ENCODE assay signal across 8 cellular contexts in the genomic region with DNA sequence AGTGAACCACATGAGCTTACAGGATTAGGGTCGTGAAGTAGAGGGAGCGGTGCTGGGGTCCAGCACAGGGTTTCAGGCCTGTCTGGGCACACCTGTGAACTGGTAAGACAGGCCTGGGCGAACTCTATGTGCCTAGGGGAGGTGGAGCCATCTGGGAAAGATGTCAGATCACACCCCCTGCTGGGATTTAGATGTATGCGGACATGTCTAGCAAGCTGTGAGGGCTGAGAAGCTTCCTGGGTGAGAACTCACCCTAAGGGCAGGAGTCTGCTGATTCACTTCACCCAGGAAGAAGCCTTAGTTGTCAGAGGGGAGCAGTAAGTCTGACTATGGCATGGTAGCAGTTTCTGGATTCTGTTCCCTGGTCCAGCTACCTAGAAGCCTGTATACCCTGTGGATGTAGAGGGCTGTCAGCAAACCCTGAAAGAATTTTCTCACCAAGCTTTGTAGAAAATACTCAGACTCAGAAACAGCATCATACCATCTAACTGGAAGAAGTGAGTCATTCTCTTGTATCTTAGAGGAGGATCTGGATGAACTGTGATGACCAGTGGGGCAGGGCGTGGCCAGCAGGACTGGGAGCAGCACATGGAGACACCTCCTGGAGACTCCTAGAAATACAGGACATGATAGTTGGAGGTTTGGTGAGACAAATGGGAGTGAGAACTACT. TPM values are rescaled to one million over a fixed set of nuclear protein-coding genes. Genes with fewer than 3 reads are reported as not detected.
DNase-seq lines count a peak whose midpoint lies in the region; ATAC-seq, FAIRE-seq and TF ChIP-seq lines count a peak whose summit lies in the region.

No MANE protein-coding gene starts in this region.

- no peak overlapping the region for H4K8ac ChIP-seq in H1 (ENCODE audit: extremely low read depth, insufficient read depth, low read length)

- no peak overlapping the region for H2BK20ac ChIP-seq in H1 (ENCODE audit: low read length)

- no peak overlapping the region for H3K14ac ChIP-seq in H1 (ENCODE audit: insufficient read length)

- no peaks in the 10 kb centered on the region for H3K79me2 ChIP-seq in DND-41 (ENCODE audit: insufficient read depth, low read length)
- H3K79me2 ChIP-seq in H1 (ENCODE audit: control insufficient read depth in 1 of 2, insufficient read depth in 2 of 2, low read length in 2 of 2): no peaks in the 10 kb centered on the region

- H3K56ac ChIP-seq in H1 (replicated peaks; ENCODE audit: insufficient read length, low read depth, low read length): no peak overlapping the region

- no peak overlapping the region for H2BK15ac ChIP-seq in H1 (ENCODE audit: low read length)

- H3K36me3 ChIP-seq in DND-41 (ENCODE audit: insufficient read depth, low read length): no peaks in the 10 kb centered on the region
- no peaks in the 10 kb centered on the region for H3K36me3 ChIP-seq in HUES48 (ENCODE audit: control insufficient read depth, insufficient read depth, low read length)
- H3K36me3 ChIP-seq in H1 (ENCODE audit: control insufficient read depth in 2 of 4, insufficient read depth in 4 of 4, low read length in 3 of 4): no peaks in the 10 kb centered on the region
- no peaks in the 10 kb centered on the region for H3K36me3 ChIP-seq in vagina

- peak; percentile 33 to 56; a peak in 3 of 4 replicates for TF ChIP-seq RAD21 in H1 (IDR thresholded peaks at IDR 0.05 in 1 of 2, conservative IDR thresholded peaks at IDR 0.05 in 1 of 2; ENCODE audit: low read depth in 2 of 2, low read length in 2 of 2)

- H2BK5ac ChIP-seq in H1 (ENCODE audit: low read depth, low read length): peak overlapping the region; percentile 19; the same call in 1 of the 2 replicates

- peak overlapping the region; percentile 48 for H2BK120ac ChIP-seq in H1 (replicated peaks; ENCODE audit: low read depth, low read length)

- H3K9me3 ChIP-seq in DND-41 (ENCODE audit: insufficient read depth, low read length, severe bottlenecking): no peaks in the 10 kb centered on the region
- H3K9me3 ChIP-seq in HUES48 (ENCODE audit: control insufficient read depth, insufficient read depth, low read length): no peaks in the 10 kb centered on the region
- H3K9me3 ChIP-seq in H1 (ENCODE audit: insufficient read depth in 2 of 2, low read depth in 1 of 2, low read length in 1 of 2): peaks cover 0 to 4% of the 10 kb centered on the region in 2 experiments; a peak in 1 of 4 replicates
- no peaks in the 10 kb centered on the region for H3K9me3 ChIP-seq in vagina

- TF ChIP-seq POLR2A in H1 (IDR thresholded peaks at IDR 0.05; ENCODE audit: control extremely low read depth in 1 of 2, low read depth in 2 of 2, low read length in 2 of 2) (no peak), vagina (IDR thresholded peaks at IDR 0.05) (no peak)

- H3K4me3 ChIP-seq in DND-41 (ENCODE audit: low read depth in 1 of 2, low read length in 2 of 2) (no peak overlapping the region), HUES48 (ENCODE audit: low read depth, low read length) (no peak overlapping the region), H1 (ENCODE audit: extremely low read depth in 1 of 4, insufficient read depth in 2 of 4, low read depth in 3 of 4, low read length in 4 of 4) (no peak overlapping the region), vagina (no peak overlapping the region)

- H3K23me2 ChIP-seq in H1 (ENCODE audit: low read depth, low read length): no peaks in the 10 kb centered on the region

- H3K27ac ChIP-seq in DND-41 (ENCODE audit: low read length): no peak overlapping the region
- peak overlapping the region; percentile 50 for H3K27ac ChIP-seq in HUES48 (ENCODE audit: low read depth, low read length)
- H3K27ac ChIP-seq in H1 (ENCODE audit: low read depth, low read length): no peak overlapping the region
- H3K27ac ChIP-seq in vagina: peak overlapping the region; percentile 42

- intact Hi-C loops in vagina (cut with DNase I): no loop called here

- peak; percentile 13 for DNase-seq in DND-41
- DNase-seq in RPMI7951 (ENCODE audit: low read depth): peak; percentile 96
- no peak for DNase-seq in H1 (ENCODE audit: low read depth in 1 of 2, low spot score in 2 of 2)
- DNase-seq in mucosa of gallbladder (ENCODE audit: low spot score): peak; percentile 35
- DNase-seq in vagina (ENCODE audit: extremely low spot score in 2 of 2): peak in 1 of 2 donors; percentile 88
- DNase-seq in NCI-H128 (lab: John Stamatoyannopoulos, UW; ENCODE audit: unreplicated experiment): no peak

- H3K18ac ChIP-seq in H1 (ENCODE audit: extremely low read depth, low read length): no peak overlapping the region

- peaks cover 7% of the 10 kb centered on the region for H3K4me1 ChIP-seq in DND-41 (ENCODE audit: insufficient read depth, low read length)
- peaks cover 5% of the 10 kb centered on the region for H3K4me1 ChIP-seq in HUES48 (ENCODE audit: control insufficient read depth, insufficient read depth, low read length)
- H3K4me1 ChIP-seq in H1 (replicated peaks in 1 of 4; ENCODE audit: control insufficient read depth in 3 of 4, insufficient read depth in 4 of 4, low read length in 3 of 4): peaks cover 0 to 5% (median 2%) of the 10 kb centered on the region in 4 experiments; a peak in 3 of 7 replicates
- H3K4me1 ChIP-seq in vagina: peaks cover 11% of the 10 kb centered on the region

- ATAC-seq in DND-41 (ENCODE audit: insufficient read depth, low read depth) (peak; percentile 59), HG03280 (IDR thresholded peaks at IDR 0.05; ENCODE audit: unreplicated experiment) (no peak)

- no peak overlapping the region for H2BK12ac ChIP-seq in H1 (ENCODE audit: low read depth, low read length)

- FAIRE-seq in H1 (lab: Jason Lieb, UNC): peak; percentile 45

- no peak overlapping the region for H2AK5ac ChIP-seq in H1 (ENCODE audit: low read depth, low read length)

- POLR2A ChIA-PET in H1 (lab: Charles Lee; ENCODE audit: partially characterized antibody): interaction anchor here (0.5 kb wide), 1 partner anchor 287 kb away, joined by 3 read pairs; no protein-coding TSS in a partner anchor

- H3K23ac ChIP-seq in H1 (ENCODE audit: insufficient read length): no peak overlapping the region

- H4K91ac ChIP-seq in H1 (replicated peaks; ENCODE audit: insufficient read length, low read length): no peak overlapping the region

- no peak overlapping the region for H3K4ac ChIP-seq in H1 (replicated peaks; ENCODE audit: insufficient read length, low read depth, low read length)

- TF ChIP-seq CTCF in DND-41 (IDR thresholded peaks at IDR 0.05; ENCODE audit: borderline replicate concordance, extremely low read depth, low read length, poor library complexity, severe bottlenecking): peak; percentile 26
- TF ChIP-seq CTCF in H1 (IDR thresholded peaks at IDR 0.05; ENCODE audit: control extremely low read depth in 1 of 3, insufficient read depth in 1 of 3, low read depth in 1 of 3, low read length in 3 of 3): peak; percentile 29 to 52 (median 44)
- no peak for TF ChIP-seq CTCF in vagina (IDR thresholded peaks at IDR 0.05)

- H4K20me1 ChIP-seq in DND-41 (ENCODE audit: insufficient read depth, low read length): no peaks in the 10 kb centered on the region
- H4K20me1 ChIP-seq in H1 (replicated peaks in 1 of 2; ENCODE audit: control insufficient read depth in 1 of 2, insufficient read depth in 2 of 2, low read length in 2 of 2): no peaks in the 10 kb centered on the region

- no peaks in the 10 kb centered on the region for H3K27me3 ChIP-seq in DND-41 (ENCODE audit: insufficient read depth, low read length, poor library complexity)
- no peaks in the 10 kb centered on the region for H3K27me3 ChIP-seq in HUES48 (ENCODE audit: control insufficient read depth, insufficient read depth, low read length)
- no peaks in the 10 kb centered on the region for H3K27me3 ChIP-seq in H1 (replicated peaks in 1 of 4; ENCODE audit: control insufficient read depth in 3 of 4, extremely low read depth in 1 of 4, insufficient read depth in 3 of 4, low read length in 3 of 4)
- no peaks in the 10 kb centered on the region for H3K27me3 ChIP-seq in vagina

- H4K5ac ChIP-seq in H1 (ENCODE audit: insufficient read length, low read depth, low read length): no peak overlapping the region

- H3K4me2 ChIP-seq in DND-41 (ENCODE audit: insufficient read depth, low read length) (no peak overlapping the region), H1 (ENCODE audit: insufficient read depth in 1 of 2, low read depth in 2 of 2, low read length in 2 of 2) (no peak overlapping the region)

- 84% methylated on average over 5 of the region's 5 CpGs; no CpG with 5 or more reads in 1 of the 2 experiments for WGBS in H1 (ENCODE audit: extremely low coverage in 1 of 2, insufficient coverage in 1 of 2, insufficient read length in 1 of 2, insufficient replicate concordance in 2 of 2, low coverage in 1 of 2, low lambda C conversion rate in 2 of 2, missing lambda C conversion rate in 1 of 2), 2 experiments

- CTCF ChIA-PET in H1 (lab: Charles Lee; ENCODE audit: partially characterized antibody): interaction anchor here (0.6 to 2.3 kb wide), 19 partner anchors 9 to 429 kb away, joined by 3 to 10 read pairs (median 4); no protein-coding TSS in a partner anchor

- peak overlapping the region; percentile 53 for H2AFZ ChIP-seq in DND-41 (ENCODE audit: low read depth, low read length)
- no peak overlapping the region for H2AFZ ChIP-seq in H1 (ENCODE audit: low read length)

- TF ChIP-seq EP300 in H1 (IDR thresholded peaks at IDR 0.05; ENCODE audit: borderline replicate concordance in 1 of 2, low read depth in 2 of 2, low read length in 2 of 2): no peak

- H3K9ac ChIP-seq in DND-41 (ENCODE audit: low read depth, low read length) (no peak overlapping the region), HUES48 (ENCODE audit: low read depth, low read length) (no peak overlapping the region), H1 (replicated peaks in 1 of 4; ENCODE audit: extremely low read depth in 1 of 4, low read depth in 3 of 4, low read length in 3 of 4) (no peak overlapping the region)

- H3K79me1 ChIP-seq in H1 (ENCODE audit: low read depth, low read length): no peaks in the 10 kb centered on the region

TF ChIP-seq in H1, 55 proteins besides CTCF, POLR2A, EP300 and RAD21 (continues in another document):
- TF ChIP-seq FOSL1 (IDR thresholded peaks at IDR 0.05; ENCODE audit: insufficient read depth, low read depth, low read length) (no peak), ATF3 (IDR thresholded peaks at IDR 0.05; ENCODE audit: insufficient read depth, low read depth, low read length) (no peak)

RNA-seq across cellular contexts. Expression of gene PYGL, which starts 11.2 kb away (rescaled TPM):
- total RNA-seq in RPMI7951 (2014; rRNA removed; shearing (Covaris generic)): 40.2 and 48.3 TPM in 2 replicates
- 46.6 and 50.5 TPM in 2 replicates for total RNA-seq in H1 (2021; fragmentation: NEBNext Ultra II Directional; extraction: Animal tissue kit (Norgen Biotek cat#: 25700))
- 26.1 and 26.7 TPM in 2 replicates for polyA plus RNA-seq in H1 (2011; rRNA removed)
- polyA plus RNA-seq in H1 (2011; cell fraction: cytosol; rRNA removed): 33.1 TPM
- 30.8 TPM for polyA plus RNA-seq in H1 (2011; cell fraction: nucleus; rRNA removed)
- polyA plus RNA-seq in H1 (2012, experiment 1 of 2): 37.3 to 42.5 TPM (median 41.9 TPM) in 4 replicates
- polyA plus RNA-seq in H1 (2012, experiment 2 of 2): 6.0 TPM
- 47.6 TPM for polyA plus RNA-seq in H1 (2013, experiment 1 of 2)
- 46.0 TPM for polyA plus RNA-seq in H1 (2013, experiment 2 of 2)
- polyA minus RNA-seq in H1 (2011; rRNA and poly(A)+ RNA removed): 27.4 and 33.6 TPM in 2 replicates
- polyA minus RNA-seq in H1 (2011; cell fraction: cytosol; rRNA and poly(A)+ RNA removed): 27.2 TPM
- polyA minus RNA-seq in H1 (2011; cell fraction: nucleus; rRNA and poly(A)+ RNA removed): 23.3 TPM
- total RNA-seq in mucosa of gallbladder: 11.2 TPM
- 84.0 TPM for total RNA-seq in vagina

Comparison
In these comparisons a context has a peak if more than half of its experiments do, and no peak if none do; other contexts are left out.
1. DNase-seq: peak in DND-41 (single experiment), RPMI7951 (single experiment) and mucosa of gallbladder (single experiment); none in H1 (0 of 2) and NCI-H128 (single experiment).
2. H3K27ac ChIP-seq: peak in HUES48 (single experiment) and vagina (single experiment); none in DND-41 (single experiment) and H1 (single experiment).
3. CTCF ChIP-seq: peak in DND-41 (single experiment) and H1 (3 of 3); none in vagina (0 of 3).